Comparison of ENCODE assay signal across 23 cellular contexts in the genomic region with DNA sequence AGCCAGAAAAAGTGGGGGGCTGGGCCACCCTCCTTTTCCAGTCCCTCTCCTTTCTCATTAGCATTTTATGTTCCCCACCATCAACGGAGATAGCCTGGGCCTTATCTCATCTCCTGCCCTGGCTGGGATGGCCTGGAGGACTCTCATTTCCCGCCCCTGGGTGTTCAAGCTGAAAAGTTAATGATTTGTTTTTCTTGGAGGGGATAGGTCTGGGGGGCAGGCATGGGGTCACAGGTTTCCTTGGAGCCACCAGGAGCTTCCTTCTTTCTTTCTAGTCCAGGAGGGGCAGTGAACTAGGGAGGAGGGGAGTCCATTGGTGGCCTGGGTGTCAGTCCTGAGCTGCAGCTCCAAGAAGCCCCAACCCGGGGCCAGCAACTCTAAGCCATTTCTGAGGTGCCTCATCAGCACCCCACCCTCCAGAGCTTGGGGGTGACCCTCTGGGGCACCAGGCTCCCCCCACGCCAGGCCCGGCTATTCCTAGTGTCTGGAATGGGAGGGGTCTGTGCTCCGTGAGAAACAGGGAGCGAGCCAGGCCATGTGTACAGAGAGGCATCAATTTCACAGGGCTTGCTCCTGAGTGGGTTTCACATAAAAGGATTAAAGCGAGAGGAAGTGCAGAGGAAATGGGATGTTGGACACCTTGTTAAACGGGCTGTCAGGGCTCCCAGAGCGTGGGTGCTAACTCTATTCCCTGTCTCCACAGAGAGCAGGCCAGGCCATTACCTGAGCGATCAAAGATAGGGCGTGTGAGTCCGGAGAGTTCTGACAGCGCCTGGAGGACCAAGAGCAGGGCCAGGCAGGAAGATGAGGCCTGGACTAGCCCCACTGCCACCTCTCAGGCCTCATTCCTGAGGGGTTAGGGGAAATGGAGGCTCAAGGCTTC.
"Had no signal": no experiment of that assay in that cellular context is flagged by ENCODE, and none has a peak within 500 bp of the region (broad histone marks: within the 10 kb centered on the region; RNA-seq: fewer than 3 reads in every experiment).

No MANE protein-coding gene starts in this region.

- H3K36me3 ChIP-seq: breast epithelium, colonic mucosa, esophagus muscularis mucosa, neutrophil, ovary, right atrium auricular region, upper lobe of left lung, WERI-Rb-1 had no signal

- H3K27ac ChIP-seq: breast epithelium, colonic mucosa, dorsolateral prefrontal cortex, esophagus muscularis mucosa, neutrophil, ovary, psoas muscle, right atrium auricular region, upper lobe of left lung, WERI-Rb-1 had no signal

- H3K36me3 Mint-ChIP-seq: activated naive CD8-positive, alpha-beta T cell treated with anti-CD3 and anti-CD28 coated beads for 36 hours; T-cell had no signal

- H3K4me1 ChIP-seq: breast epithelium, colonic mucosa, esophagus muscularis mucosa, psoas muscle, right atrium auricular region, upper lobe of left lung had no signal

- ATAC-seq: activated CD8-positive, alpha-beta T cell treated with anti-CD3 and anti-CD28 coated beads, Interleukin-2, amount 10 ng/mL, durations not matched to agents 7 days and 5 days; effector memory CD8-positive, alpha-beta T cell; left ventricle myocardium superior; psoas muscle; stimulated activated naive CD8-positive, alpha-beta T cell treated with anti-CD3 and anti-CD28 coated beads, Interleukin-15, Interleukin-2, amounts not matched to agents 100 U/mL and 50 U/mL, for 24 hours; T-cell had no signal

- H3K4me3 Mint-ChIP-seq: activated CD4-positive, alpha-beta T cell treated with anti-CD3 and anti-CD28 coated beads, Interleukin-2, amount 10 ng/mL, durations not matched to agents 7 days and 5 days; activated CD8-positive, alpha-beta T cell treated with anti-CD3 and anti-CD28 coated beads, Interleukin-2, amount 10 ng/mL, durations not matched to agents 7 days and 5 days; activated naive CD8-positive, alpha-beta T cell treated with anti-CD3 and anti-CD28 coated beads for 36 hours; central memory CD8-positive, alpha-beta T cell; effector memory CD8-positive, alpha-beta T cell; T-cell had no signal

- H3K27ac Mint-ChIP-seq: activated CD4-positive, alpha-beta T cell treated with anti-CD3 and anti-CD28 coated beads, Interleukin-2, amount 10 ng/mL, durations not matched to agents 7 days and 5 days; activated CD8-positive, alpha-beta T cell treated with anti-CD3 and anti-CD28 coated beads, Interleukin-2, amount 10 ng/mL, durations not matched to agents 7 days and 5 days; activated naive CD8-positive, alpha-beta T cell treated with anti-CD3 and anti-CD28 coated beads for 36 hours; effector memory CD8-positive, alpha-beta T cell; T-cell had no signal

- H3K4me3 ChIP-seq: breast epithelium, colonic mucosa, dorsolateral prefrontal cortex, esophagus muscularis mucosa, ovary, psoas muscle, right atrium auricular region, upper lobe of left lung had no signal

- H3K27me3 ChIP-seq: colonic mucosa, ovary, upper lobe of left lung had no signal

- H3K9me3 Mint-ChIP-seq: activated CD4-positive, alpha-beta T cell treated with anti-CD3 and anti-CD28 coated beads, Interleukin-2, amount 10 ng/mL, durations not matched to agents 7 days and 5 days; activated naive CD8-positive, alpha-beta T cell treated with anti-CD3 and anti-CD28 coated beads for 36 hours; central memory CD8-positive, alpha-beta T cell; effector memory CD8-positive, alpha-beta T cell; T-cell had no signal

- DNase-seq: activated CD4-positive, alpha-beta T cell treated with anti-CD3 and anti-CD28 coated beads, Interleukin-2, amount 10 ng/mL, durations not matched to agents 7 days and 5 days; activated CD4-positive, CD25-positive, alpha-beta regulatory T cell treated with anti-CD3 and anti-CD28 coated beads, Interleukin-2, amount 50 U/mL, for 72 hours; activated CD8-positive, alpha-beta T cell treated with anti-CD3 and anti-CD28 coated beads, Interleukin-2, amount 10 ng/mL, durations not matched to agents 7 days and 5 days; activated naive CD8-positive, alpha-beta T cell treated with anti-CD3 and anti-CD28 coated beads for 36 hours; activated T-cell treated with anti-CD3 and anti-CD28 coated beads, Interleukin-2, amount 50 U/mL, for 1 hour; colonic mucosa; dorsolateral prefrontal cortex; effector memory CD8-positive, alpha-beta T cell; head of caudate nucleus; hypothalamus; left ventricle myocardium superior; ovary; psoas muscle; stimulated activated CD4-positive, alpha-beta T cell treated with anti-CD3 and anti-CD28 coated beads, Interleukin-4, amount 100 ng/mL, for 24 hours; stimulated activated naive CD8-positive, alpha-beta T cell treated with anti-CD3 and anti-CD28 coated beads, Interleukin-15, Interleukin-2, amounts not matched to agents 100 U/mL and 50 U/mL, for 24 hours; T-cell; upper lobe of left lung; WERI-Rb-1 had no signal

- H3K9me3 ChIP-seq: breast epithelium, colonic mucosa, esophagus muscularis mucosa, neutrophil, ovary, psoas muscle, right atrium auricular region, upper lobe of left lung had no signal
